8 cellular contexts compared by ENCODE assay signal in genomic region chr20:2914160-2914559, GRCh38. TPM values are rescaled to one million over a fixed set of nuclear protein-coding genes. Genes with fewer than 3 reads are reported as not detected.
DNase-seq lines count a peak whose midpoint lies in the region; ATAC-seq and TF ChIP-seq lines count a peak whose summit lies in the region.

No MANE protein-coding gene starts in this region.

- no peaks in the 10 kb centered on the region for H3K36me3 Mint-ChIP-seq in Calu3 (ENCODE audit: insufficient read depth, unreplicated experiment)

- in situ Hi-C loops in SK-MEL-5 (cut with HindIII; ENCODE audit: low pct_unique_long_range_greater_than_20kb, low sequenced_read_pairs): no loop called here

- no peaks in the 10 kb centered on the region for H3K27me3 Mint-ChIP-seq in Calu3 (ENCODE audit: unreplicated experiment)

- no peak overlapping the region for H3K4me3 ChIP-seq in kidney epithelial cell (ENCODE audit: low read depth, low read length)

- no peaks in the 10 kb centered on the region for H3K27me3 ChIP-seq in kidney epithelial cell (ENCODE audit: control insufficient read depth, insufficient read depth, low read length)

- peaks cover 9% of the 10 kb centered on the region for H3K4me1 Mint-ChIP-seq in Calu3 (ENCODE audit: low read depth, unreplicated experiment)

- H3K9me3 Mint-ChIP-seq in Calu3 (ENCODE audit: low read depth, unreplicated experiment): peaks cover 2% of the 10 kb centered on the region

- no peaks in the 10 kb centered on the region for H3K36me3 ChIP-seq in kidney epithelial cell (ENCODE audit: control insufficient read depth, insufficient read depth, low read length)

- H3K27ac Mint-ChIP-seq in Calu3 (ENCODE audit: unreplicated experiment): no peak overlapping the region

- CTCF ChIA-PET in Calu3 (lab: Charles Lee): no interaction called here

- intact Hi-C loops in Calu3 (cut with micrococcal nuclease; ENCODE audit: unreplicated experiment): no loop called here

- ATAC-seq in GM21360 (IDR thresholded peaks at IDR 0.05; ENCODE audit: unreplicated experiment): no peak

- H3K4me3 Mint-ChIP-seq in Calu3 (ENCODE audit: low read depth, unreplicated experiment): no peak overlapping the region

- DNase-seq in Calu3 (peak; percentile 2), HuH-7 (ENCODE audit: low spot score) (peak; percentile 21), SK-MEL-5 (ENCODE audit: low read depth, low spot score) (peak; percentile 62), kidney epithelial cell (ENCODE audit: low read depth) (no peak), NCI-H2196 (lab: John Stamatoyannopoulos, UW; ENCODE audit: unreplicated experiment) (no peak), NCI-H524 treated with DMSO at 0.1 percent for 48 hours (lab: John Stamatoyannopoulos, UW) (no peak), GM19240 (ENCODE audit: insufficient read length, low spot score) (no peak)

- TF ChIP-seq CTCF in Calu3 (IDR thresholded peaks at IDR 0.05; ENCODE audit: unreplicated experiment): no peak
- TF ChIP-seq CTCF in kidney epithelial cell (IDR thresholded peaks at IDR 0.05; ENCODE audit: insufficient read depth, low read length, poor library complexity, severe bottlenecking): peak; percentile 37

- BruUV-seq in Calu3 (replicated peaks; lab: Mats Ljungman, UMichigan): no TSS peak

RNA-seq across cellular contexts. Expression of gene PTPRA, which starts 40.9 kb away (rescaled TPM):
- total RNA-seq in Calu3 (2022): 30.2 and 33.2 TPM in 2 replicates
- total RNA-seq in SK-MEL-5 (2014; rRNA removed; shearing (Covaris generic)): 35.2 and 45.5 TPM in 2 replicates
- polyA plus RNA-seq in SK-MEL-5 (2015; cell fraction: cytosol; rRNA removed): 72.5 and 97.8 TPM in 2 replicates
- polyA plus RNA-seq in SK-MEL-5 (2015; cell fraction: nucleus; rRNA removed): 116 and 127 TPM in 2 replicates
- total RNA-seq in kidney epithelial cell: 43.3 and 48.6 TPM in 2 replicates

Comparison
In these comparisons a context has a peak if more than half of its experiments do, and no peak if none do; other contexts are left out.
1. DNase-seq: peak in Calu3 (single experiment), HuH-7 (single experiment) and SK-MEL-5 (single experiment); none in kidney epithelial cell (single experiment), NCI-H2196 (single experiment), NCI-H524 treated with DMSO at 0.1 percent for 48 hours (single experiment) and GM19240 (single experiment).